Comparison of ENCODE assay signal across 14 cellular contexts in the genomic region with DNA sequence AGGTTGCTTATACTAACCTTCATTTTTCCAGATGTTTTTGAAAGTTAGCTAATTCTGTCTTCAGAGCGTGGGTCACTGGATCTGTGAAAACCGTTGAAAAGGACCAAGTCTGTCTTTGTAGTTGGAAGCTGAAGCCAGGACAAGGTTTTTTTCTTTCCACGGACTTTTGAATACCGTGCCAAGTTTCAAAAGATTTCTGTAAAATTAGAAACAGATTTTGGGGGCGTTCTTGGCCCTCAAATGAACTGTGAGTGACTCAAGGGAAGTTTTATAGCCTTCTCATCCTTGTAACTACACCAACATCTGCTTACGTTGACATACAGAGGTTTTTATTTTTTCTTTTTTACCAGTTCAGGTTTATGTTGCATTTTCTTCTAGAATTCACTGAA. TPM values are rescaled to one million over a fixed set of nuclear protein-coding genes. Genes with fewer than 3 reads are reported as not detected.
DNase-seq lines count a peak whose midpoint lies in the region; ATAC-seq and TF ChIP-seq lines count a peak whose summit lies in the region.
"Had no signal": no experiment of that assay in that cellular context is flagged by ENCODE, and none has a peak within 500 bp of the region (broad histone marks: within the 10 kb centered on the region; RNA-seq: fewer than 3 reads in every experiment).

A gene with protein sequence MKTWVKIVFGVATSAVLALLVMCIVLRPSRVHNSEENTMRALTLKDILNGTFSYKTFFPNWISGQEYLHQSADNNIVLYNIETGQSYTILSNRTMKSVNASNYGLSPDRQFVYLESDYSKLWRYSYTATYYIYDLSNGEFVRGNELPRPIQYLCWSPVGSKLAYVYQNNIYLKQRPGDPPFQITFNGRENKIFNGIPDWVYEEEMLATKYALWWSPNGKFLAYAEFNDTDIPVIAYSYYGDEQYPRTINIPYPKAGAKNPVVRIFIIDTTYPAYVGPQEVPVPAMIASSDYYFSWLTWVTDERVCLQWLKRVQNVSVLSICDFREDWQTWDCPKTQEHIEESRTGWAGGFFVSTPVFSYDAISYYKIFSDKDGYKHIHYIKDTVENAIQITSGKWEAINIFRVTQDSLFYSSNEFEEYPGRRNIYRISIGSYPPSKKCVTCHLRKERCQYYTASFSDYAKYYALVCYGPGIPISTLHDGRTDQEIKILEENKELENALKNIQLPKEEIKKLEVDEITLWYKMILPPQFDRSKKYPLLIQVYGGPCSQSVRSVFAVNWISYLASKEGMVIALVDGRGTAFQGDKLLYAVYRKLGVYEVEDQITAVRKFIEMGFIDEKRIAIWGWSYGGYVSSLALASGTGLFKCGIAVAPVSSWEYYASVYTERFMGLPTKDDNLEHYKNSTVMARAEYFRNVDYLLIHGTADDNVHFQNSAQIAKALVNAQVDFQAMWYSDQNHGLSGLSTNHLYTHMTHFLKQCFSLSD (minus strand): TSS at position 141 of the 389 bp plus-strand sequence. CDS start 118 bp downstream, at position 23.

- H3K4me3 ChIP-seq in parathyroid adenoma (ENCODE audit: low read depth, low read length): no peak within 1 kb of the TSS
- H3K4me3 ChIP-seq: K562 had no signal

- H3K36me3 ChIP-seq in parathyroid adenoma (ENCODE audit: control insufficient read depth, insufficient read depth, low read length): no peaks in the 10 kb centered on the region

- H3K27me3 ChIP-seq in parathyroid adenoma (ENCODE audit: control insufficient read depth, insufficient read depth, low read length): no peaks in the 10 kb centered on the region

- no peak within 1 kb of the TSS for H3K4me2 ChIP-seq in parathyroid adenoma (ENCODE audit: low read length)

- DNase-seq in AG08395 (ENCODE audit: low spot score) (peak; percentile 57), fibroblast of the conjunctiva (ENCODE audit: low read depth) (peak; percentile 92), NCI-H2107 treated with DMSO at 0.1 percent for 48 hours (lab: John Stamatoyannopoulos, UW; ENCODE audit: unreplicated experiment) (no peak)
- no peak for DNase-seq in activated T-cell treated with anti-CD3 and anti-CD28 coated beads, Interleukin-2, amount 50 U/mL, for 1 hour
- no peak for DNase-seq in activated naive CD4-positive, alpha-beta T cell treated with anti-CD3 and anti-CD28 coated beads, Interleukin-2, amount 50 U/mL, for 72 hours (ENCODE audit: low spot score in 2 of 2)
- DNase-seq: effector CD4-positive, alpha-beta T cell; naive thymus-derived CD8-positive, alpha-beta T cell had no signal

- no peaks in the 10 kb centered on the region for H3K9me3 Mint-ChIP-seq in activated naive CD4-positive, alpha-beta T cell treated with anti-CD3 and anti-CD28 coated beads, Interleukin-2, amount 50 U/mL, for 72 hours
- H3K9me3 Mint-ChIP-seq in stimulated activated memory B cell treated with anti-CD40 and anti-IgM and Interleukin-4, amounts not matched to agents 10 μg/mL and 1 μg/mL and 100 μg/mL, for 72 hours: no peaks in the 10 kb centered on the region
- H3K9me3 Mint-ChIP-seq: naive thymus-derived CD8-positive, alpha-beta T cell had no signal

- TF ChIP-seq CTCF in parathyroid adenoma (IDR thresholded peaks at IDR 0.05): no peak

- no peak within 1 kb of the TSS for H3K4me3 Mint-ChIP-seq in stimulated activated memory B cell treated with anti-CD40 and anti-IgM and Interleukin-4, amounts not matched to agents 10 μg/mL and 1 μg/mL and 100 μg/mL, for 72 hours
- H3K4me3 Mint-ChIP-seq: B cell; naive thymus-derived CD8-positive, alpha-beta T cell had no signal

- H3K27me3 Mint-ChIP-seq in stimulated activated memory B cell treated with anti-CD40 and anti-IgM and Interleukin-4, amounts not matched to agents 10 μg/mL and 1 μg/mL and 100 μg/mL, for 72 hours: peaks cover 12% of the 10 kb centered on the region

- H3K36me3 Mint-ChIP-seq in activated naive CD4-positive, alpha-beta T cell treated with anti-CD3 and anti-CD28 coated beads, Interleukin-2, amount 50 U/mL, for 72 hours: no peaks in the 10 kb centered on the region
- H3K36me3 Mint-ChIP-seq in stimulated activated memory B cell treated with anti-CD40 and anti-IgM and Interleukin-4, amounts not matched to agents 10 μg/mL and 1 μg/mL and 100 μg/mL, for 72 hours: no peaks in the 10 kb centered on the region

- H3K9me3 ChIP-seq in parathyroid adenoma (ENCODE audit: control insufficient read depth, low read length): peaks cover 2% of the 10 kb centered on the region

- no peak within 1 kb of the TSS for H3K27ac Mint-ChIP-seq in activated naive CD4-positive, alpha-beta T cell treated with anti-CD3 and anti-CD28 coated beads, Interleukin-2, amount 50 U/mL, for 72 hours
- no peak within 1 kb of the TSS for H3K27ac Mint-ChIP-seq in stimulated activated memory B cell treated with anti-CD40 and anti-IgM and Interleukin-4, amounts not matched to agents 10 μg/mL and 1 μg/mL and 100 μg/mL, for 72 hours
- H3K27ac Mint-ChIP-seq: B cell had no signal

- peak; percentile 69 for ATAC-seq in SK-N-SH treated with all-trans-retinoic acid at 6 μM for 48 hours
- ATAC-seq in activated naive CD4-positive, alpha-beta T cell treated with anti-CD3 and anti-CD28 coated beads, Interleukin-2, amount 50 U/mL, for 72 hours: no peak
- no peak for ATAC-seq in stimulated activated memory B cell treated with anti-CD40 and anti-IgM and Interleukin-4, amounts not matched to agents 10 μg/mL and 1 μg/mL and 100 μg/mL, for 72 hours
- ATAC-seq: K562; naive thymus-derived CD8-positive, alpha-beta T cell had no signal

- H2AFZ ChIP-seq in parathyroid adenoma: peak within 1 kb of the TSS; percentile 22

- no peak within 1 kb of the TSS for H3K9ac ChIP-seq in parathyroid adenoma

- no peaks in the 10 kb centered on the region for H3K79me2 ChIP-seq in parathyroid adenoma

- H3K4me1 ChIP-seq in parathyroid adenoma: no peaks in the 10 kb centered on the region

- H3K4me1 Mint-ChIP-seq in stimulated activated memory B cell treated with anti-CD40 and anti-IgM and Interleukin-4, amounts not matched to agents 10 μg/mL and 1 μg/mL and 100 μg/mL, for 72 hours: no peaks in the 10 kb centered on the region
- H3K4me1 Mint-ChIP-seq: B cell; naive thymus-derived CD8-positive, alpha-beta T cell had no signal

- H3K27ac ChIP-seq in parathyroid adenoma: no peak within 1 kb of the TSS

TF ChIP-seq in SK-N-SH treated with all-trans-retinoic acid at 6 μM for 48 hours, 23 proteins besides CTCF, POLR2A, EP300 and RAD21:
- peak; percentile 38; the same call in 1 of the 2 replicates for TF ChIP-seq ISL1 (CRISPR knock-in tag; IDR thresholded peaks at IDR 0.05)
- TF ChIP-seq PPARA (CRISPR knock-in tag; IDR thresholded peaks at IDR 0.05; ENCODE audit: borderline replicate concordance): no peak
- no peak for TF ChIP-seq ESRRG (CRISPR knock-in tag; IDR thresholded peaks at IDR 0.05)
- TF ChIP-seq, protein P1, sequence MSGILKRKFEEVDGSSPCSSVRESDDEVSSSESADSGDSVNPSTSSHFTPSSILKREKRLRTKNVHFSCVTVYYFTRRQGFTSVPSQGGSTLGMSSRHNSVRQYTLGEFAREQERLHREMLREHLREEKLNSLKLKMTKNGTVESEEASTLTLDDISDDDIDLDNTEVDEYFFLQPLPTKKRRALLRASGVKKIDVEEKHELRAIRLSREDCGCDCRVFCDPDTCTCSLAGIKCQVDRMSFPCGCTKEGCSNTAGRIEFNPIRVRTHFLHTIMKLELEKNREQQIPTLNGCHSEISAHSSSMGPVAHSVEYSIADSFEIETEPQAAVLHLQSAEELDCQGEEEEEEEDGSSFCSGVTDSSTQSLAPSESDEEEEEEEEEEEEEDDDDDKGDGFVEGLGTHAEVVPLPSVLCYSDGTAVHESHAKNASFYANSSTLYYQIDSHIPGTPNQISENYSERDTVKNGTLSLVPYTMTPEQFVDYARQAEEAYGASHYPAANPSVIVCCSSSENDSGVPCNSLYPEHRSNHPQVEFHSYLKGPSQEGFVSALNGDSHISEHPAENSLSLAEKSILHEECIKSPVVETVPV (CRISPR knock-in tag; IDR thresholded peaks at IDR 0.05): no peak
- TF ChIP-seq ZFP30 (CRISPR knock-in tag; IDR thresholded peaks at IDR 0.05): no peak

RNA-seq across cellular contexts. Expression of the gene that starts here (rescaled TPM):
- under 1 TPM; 0.29 to 0.50 TPM for total RNA-seq in activated naive CD4-positive, alpha-beta T cell treated with anti-CD3 and anti-CD28 coated beads, Interleukin-2, amount 50 U/mL, for 72 hours
- total RNA-seq: activated CD8-positive, alpha-beta memory T cell treated with anti-CD3 and anti-CD28 coated beads for 36 hours; B cell; K562; naive thymus-derived CD8-positive, alpha-beta T cell; OCI-LY7 had no signal

Comparison
In these comparisons a context has a peak if more than half of its experiments do, and no peak if none do; other contexts are left out.
1. DNase-seq: peak in AG08395 (single experiment) and fibroblast of the conjunctiva (single experiment); none in NCI-H2107 treated with DMSO at 0.1 percent for 48 hours (single experiment), activated T-cell treated with anti-CD3 and anti-CD28 coated beads, Interleukin-2, amount 50 U/mL, for 1 hour (single experiment) and activated naive CD4-positive, alpha-beta T cell treated with anti-CD3 and anti-CD28 coated beads, Interleukin-2, amount 50 U/mL, for 72 hours (0 of 2).